In genomic region chr4:139950568-139950967, GRCh38 we compare ENCODE assay signal across 9 cellular contexts.
A peak's percentile ranks its signal among the peaks of the same experiment; 100 is the strongest.
DNase-seq lines count a peak whose midpoint lies in the region; ATAC-seq and TF ChIP-seq lines count a peak whose summit lies in the region.
"Had no signal": no experiment of that assay in that cellular context is flagged by ENCODE, and none has a peak within 500 bp of the region (broad histone marks: within the 10 kb centered on the region; RNA-seq: fewer than 3 reads in every experiment).

No MANE protein-coding gene starts in this region.

- peaks cover 3% of the 10 kb centered on the region for H3K9me3 Mint-ChIP-seq in activated naive CD4-positive, alpha-beta T cell treated with anti-CD3 and anti-CD28 coated beads, Interleukin-2, amount 10 ng/mL, durations not matched to agents 7 days and 5 days
- peaks cover 4% of the 10 kb centered on the region for H3K9me3 Mint-ChIP-seq in T-helper 1 cell treated with Interleukin-12 subunit alpha and Interleukin-12 subunit beta and Interleukin-4 antibody, amounts not matched to agents 30 μg/mL and 1 μg/mL, for 36 hours
- H3K9me3 Mint-ChIP-seq in osteocyte (ENCODE audit: unreplicated experiment), result no peaks in the 10 kb centered on the region

- peak; percentile 58 for DNase-seq in activated naive CD4-positive, alpha-beta T cell treated with anti-CD3 and anti-CD28 coated beads, Interleukin-2, amount 10 ng/mL, durations not matched to agents 7 days and 5 days
- no peak for DNase-seq in activated naive CD4-positive, alpha-beta T cell (lab: John Stamatoyannopoulos, UW)
- DNase-seq in osteocyte (ENCODE audit: extremely low spot score, unreplicated experiment) (no peak), NCI-H1694 treated with DMSO at 0.1 percent for 48 hours (lab: John Stamatoyannopoulos, UW) (no peak), coronary artery (ENCODE audit: low spot score) (no peak), NCI-H446 treated with DMSO at 0.1 percent for 48 hours (lab: John Stamatoyannopoulos, UW) (no peak)

- CTCF ChIA-PET in activated naive CD4-positive, alpha-beta T cell treated with anti-CD3 and anti-CD28 coated beads, Interleukin-2, amount 10 ng/mL, durations not matched to agents 7 days and 5 days (lab: Charles Lee), result no interaction called here

- no peak for TF ChIP-seq CTCF in osteocyte (IDR thresholded peaks at IDR 0.05)
- TF ChIP-seq CTCF in coronary artery (IDR thresholded peaks at IDR 0.05), result no peak

- H3K27ac Mint-ChIP-seq in activated naive CD4-positive, alpha-beta T cell treated with anti-CD3 and anti-CD28 coated beads, Interleukin-2, amount 10 ng/mL, durations not matched to agents 7 days and 5 days, result peak overlapping the region; percentile 60
- H3K27ac Mint-ChIP-seq in T-helper 1 cell treated with Interleukin-12 subunit alpha and Interleukin-12 subunit beta and Interleukin-4 antibody, amounts not matched to agents 30 μg/mL and 1 μg/mL, for 36 hours, result peak overlapping the region; percentile 95
- peak overlapping the region; percentile 52 for H3K27ac Mint-ChIP-seq in osteocyte (ENCODE audit: unreplicated experiment)

- peak; percentile 93 for ATAC-seq in HG03025 (IDR thresholded peaks at IDR 0.05; ENCODE audit: low FRiP score, unreplicated experiment)

- peaks cover 2% of the 10 kb centered on the region for H3K27me3 Mint-ChIP-seq in activated naive CD4-positive, alpha-beta T cell treated with anti-CD3 and anti-CD28 coated beads, Interleukin-2, amount 10 ng/mL, durations not matched to agents 7 days and 5 days
- peaks cover 14% of the 10 kb centered on the region for H3K27me3 Mint-ChIP-seq in T-helper 1 cell treated with Interleukin-12 subunit alpha and Interleukin-12 subunit beta and Interleukin-4 antibody, amounts not matched to agents 30 μg/mL and 1 μg/mL, for 36 hours (ENCODE audit: low read depth)
- H3K27me3 Mint-ChIP-seq in osteocyte (ENCODE audit: unreplicated experiment), result peaks cover 3% of the 10 kb centered on the region

- H3K27ac ChIP-seq in coronary artery, result no peak overlapping the region
- H3K27ac ChIP-seq: parathyroid adenoma had no signal

- H3K36me3 Mint-ChIP-seq in activated naive CD4-positive, alpha-beta T cell treated with anti-CD3 and anti-CD28 coated beads, Interleukin-2, amount 10 ng/mL, durations not matched to agents 7 days and 5 days, result no peaks in the 10 kb centered on the region
- H3K36me3 Mint-ChIP-seq in T-helper 1 cell treated with Interleukin-12 subunit alpha and Interleukin-12 subunit beta and Interleukin-4 antibody, amounts not matched to agents 30 μg/mL and 1 μg/mL, for 36 hours (ENCODE audit: low read depth), result peaks cover 8% of the 10 kb centered on the region
- peaks cover 3% of the 10 kb centered on the region for H3K36me3 Mint-ChIP-seq in osteocyte (ENCODE audit: unreplicated experiment)

- H3K4me1 Mint-ChIP-seq in activated naive CD4-positive, alpha-beta T cell treated with anti-CD3 and anti-CD28 coated beads, Interleukin-2, amount 10 ng/mL, durations not matched to agents 7 days and 5 days, result peaks cover 36% of the 10 kb centered on the region
- H3K4me1 Mint-ChIP-seq in T-helper 1 cell treated with Interleukin-12 subunit alpha and Interleukin-12 subunit beta and Interleukin-4 antibody, amounts not matched to agents 30 μg/mL and 1 μg/mL, for 36 hours (ENCODE audit: low read depth), result peaks cover 37% of the 10 kb centered on the region
- peaks cover 35% of the 10 kb centered on the region for H3K4me1 Mint-ChIP-seq in osteocyte (ENCODE audit: unreplicated experiment)

- no peak overlapping the region for H3K4me3 Mint-ChIP-seq in activated naive CD4-positive, alpha-beta T cell treated with anti-CD3 and anti-CD28 coated beads, Interleukin-2, amount 10 ng/mL, durations not matched to agents 7 days and 5 days
- peak overlapping the region; percentile 77 for H3K4me3 Mint-ChIP-seq in T-helper 1 cell treated with Interleukin-12 subunit alpha and Interleukin-12 subunit beta and Interleukin-4 antibody, amounts not matched to agents 30 μg/mL and 1 μg/mL, for 36 hours
- H3K4me3 Mint-ChIP-seq in osteocyte (ENCODE audit: unreplicated experiment), result no peak overlapping the region

- no peak overlapping the region for H3K4me3 ChIP-seq in coronary artery
